In genomic region chr15:62323353-62323752, GRCh38 we compare ENCODE assay signal across 29 cellular contexts.
"Had no signal": no experiment of that assay in that cellular context is flagged by ENCODE, and none has a peak within 500 bp of the region (broad histone marks: within the 10 kb centered on the region; RNA-seq: fewer than 3 reads in every experiment).

No MANE protein-coding gene starts in this region.

- H3K36me3 Mint-ChIP-seq: mesothelial cell of epicardium; naive B cell; natural killer cell treated with Interleukin-12 subunit alpha and Interleukin-12 subunit beta and Interleukin-15 and Interleukin-18, amount 100 ng/mL, for 72 hours; stimulated activated effector memory CD8-positive, alpha-beta T cell treated with anti-CD3 and anti-CD28 coated beads, Interleukin-12 subunit alpha, Interleukin-12 subunit beta, amount 100 ng/mL, for 72 hours; type B pancreatic cell had no signal

- H3K4me1 ChIP-seq: esophagus squamous epithelium, heart right ventricle, lower lobe of right lung, psoas muscle, sigmoid colon, testis, tibial artery had no signal

- H3K36me3 ChIP-seq: esophagus squamous epithelium, heart right ventricle, lower lobe of right lung, ovary, sigmoid colon, stomach, tibial artery had no signal

- H3K4me3 Mint-ChIP-seq: mesothelial cell of epicardium; naive B cell; natural killer cell treated with Interleukin-12 subunit alpha and Interleukin-12 subunit beta and Interleukin-15 and Interleukin-18, amount 100 ng/mL, for 72 hours; stimulated activated effector memory CD8-positive, alpha-beta T cell treated with anti-CD3 and anti-CD28 coated beads, Interleukin-12 subunit alpha, Interleukin-12 subunit beta, amount 100 ng/mL, for 72 hours; type B pancreatic cell had no signal

- ATAC-seq: heart right ventricle; left ventricle myocardium superior; lower lobe of right lung; mucosa of descending colon; psoas muscle; right cardiac atrium; stimulated activated effector memory CD8-positive, alpha-beta T cell treated with anti-CD3 and anti-CD28 coated beads, Interleukin-12 subunit alpha, Interleukin-12 subunit beta, amount 100 ng/mL, for 72 hours had no signal

- H3K27ac ChIP-seq: coronary artery, esophagus squamous epithelium, heart right ventricle, lower lobe of right lung, ovary, psoas muscle, sigmoid colon, stomach, testis, tibial artery had no signal

- H3K27me3 ChIP-seq: ovary, sigmoid colon, testis had no signal

- DNase-seq: dermis blood vessel endothelial cell; effector memory CD4-positive, alpha-beta T cell; esophagus squamous epithelium; foreskin melanocyte; glutamatergic neuron; heart right ventricle; hippocampal formation; left ventricle myocardium superior; lower lobe of right lung; mucosa of descending colon; naive B cell; nucleus accumbens; ovary; posterior cingulate gyrus; psoas muscle; right cardiac atrium; sigmoid colon; stimulated activated CD4-positive, alpha-beta T cell treated with anti-CD3 and anti-CD28 coated beads, Interleukin-2, amount 100 ng/mL, for 24 hours; stimulated activated CD4-positive, alpha-beta T cell treated with anti-CD3 and anti-CD28 coated beads, Interleukin-4, amount 100 ng/mL, for 24 hours; stimulated activated naive CD4-positive, alpha-beta T cell treated with Interleukin-2 at 50 U/mL for 16 hours; stomach; substantia nigra; testis; tibial artery had no signal

- H3K4me3 ChIP-seq: coronary artery, esophagus squamous epithelium, heart right ventricle, lower lobe of right lung, mucosa of descending colon, ovary, psoas muscle, sigmoid colon, stomach, testis, tibial artery had no signal

- H3K27ac Mint-ChIP-seq: mesothelial cell of epicardium; naive B cell; natural killer cell treated with Interleukin-12 subunit alpha and Interleukin-12 subunit beta and Interleukin-15 and Interleukin-18, amount 100 ng/mL, for 72 hours; stimulated activated effector memory CD8-positive, alpha-beta T cell treated with anti-CD3 and anti-CD28 coated beads, Interleukin-12 subunit alpha, Interleukin-12 subunit beta, amount 100 ng/mL, for 72 hours; type B pancreatic cell had no signal

- H3K9me3 ChIP-seq: esophagus squamous epithelium, heart right ventricle, lower lobe of right lung, mucosa of descending colon, ovary, psoas muscle, sigmoid colon, stomach, testis, tibial artery had no signal

- H3K9me3 Mint-ChIP-seq: mesothelial cell of epicardium; naive B cell; natural killer cell treated with Interleukin-12 subunit alpha and Interleukin-12 subunit beta and Interleukin-15 and Interleukin-18, amount 100 ng/mL, for 72 hours; stimulated activated effector memory CD8-positive, alpha-beta T cell treated with anti-CD3 and anti-CD28 coated beads, Interleukin-12 subunit alpha, Interleukin-12 subunit beta, amount 100 ng/mL, for 72 hours; type B pancreatic cell had no signal

- H3K4me1 Mint-ChIP-seq: naive B cell; stimulated activated effector memory CD8-positive, alpha-beta T cell treated with anti-CD3 and anti-CD28 coated beads, Interleukin-12 subunit alpha, Interleukin-12 subunit beta, amount 100 ng/mL, for 72 hours had no signal
